Comparison of ENCODE assay signal across 29 cellular contexts in the genomic region with DNA sequence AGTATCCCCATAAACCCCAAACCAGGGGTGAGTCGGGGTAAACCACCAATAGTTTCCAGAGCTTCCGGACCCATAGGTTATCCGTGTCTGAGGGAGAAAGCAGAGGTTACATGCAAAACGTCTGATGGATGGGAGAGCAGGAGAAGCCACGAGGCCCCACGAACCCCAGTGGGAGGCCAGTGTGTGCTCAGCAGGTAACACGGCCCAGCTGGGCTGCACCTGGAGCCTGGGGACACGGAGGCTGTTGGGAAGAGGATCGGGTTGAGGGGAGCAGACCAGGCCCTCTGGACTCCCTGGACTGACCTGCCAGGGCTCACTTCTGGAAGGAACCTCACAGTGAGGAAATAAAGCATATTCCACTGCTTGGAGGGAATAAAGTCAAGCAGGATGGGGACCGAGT.
"Had no signal": no experiment of that assay in that cellular context is flagged by ENCODE, and none has a peak within 500 bp of the region (broad histone marks: within the 10 kb centered on the region; RNA-seq: fewer than 3 reads in every experiment).

No MANE protein-coding gene starts in this region.

- H3K79me2 ChIP-seq: hepatocyte had no signal

- H3K27ac Mint-ChIP-seq: activated naive CD4-positive, alpha-beta T cell treated with anti-CD3 and anti-CD28 coated beads for 36 hours; neural progenitor cell; T-helper 1 cell treated with Interleukin-12 subunit alpha and Interleukin-12 subunit beta and Interleukin-4 antibody, amounts not matched to agents 30 μg/mL and 1 μg/mL, for 36 hours had no signal

- FAIRE-seq: endothelial cell of umbilical vein, pancreas had no signal

- H3K9me3 ChIP-seq: body of pancreas, pancreas, psoas muscle, right atrium auricular region, vagina had no signal

- ATAC-seq: body of pancreas; esophagus mucosa; left lobe of liver; naive thymus-derived CD8-positive, alpha-beta T cell; pancreas; psoas muscle; stimulated activated naive CD8-positive, alpha-beta T cell treated with anti-CD3 and anti-CD28 coated beads, Interleukin-15, amount 100 ng/mL, for 72 hours had no signal

- H3K9me3 Mint-ChIP-seq: activated naive CD4-positive, alpha-beta T cell treated with anti-CD3 and anti-CD28 coated beads for 36 hours; immature natural killer cell; naive thymus-derived CD8-positive, alpha-beta T cell; neural progenitor cell had no signal

- H3K4me2 ChIP-seq: hepatocyte, neural progenitor cell had no signal

- H3K4me1 ChIP-seq: body of pancreas, neural progenitor cell, pancreas, vagina had no signal

- H3K4me3 ChIP-seq: body of pancreas, hepatocyte, lung, neural progenitor cell, pancreas, psoas muscle, right atrium auricular region, vagina had no signal

- H3K4me1 Mint-ChIP-seq: immature natural killer cell; naive thymus-derived CD8-positive, alpha-beta T cell had no signal

- H3K27me3 Mint-ChIP-seq: naive thymus-derived CD8-positive, alpha-beta T cell; stimulated activated naive CD8-positive, alpha-beta T cell treated with anti-CD3 and anti-CD28 coated beads, Interleukin-15, amount 100 ng/mL, for 72 hours had no signal

- H3K27ac ChIP-seq: body of pancreas, hepatocyte, neural progenitor cell, pancreas, psoas muscle, right atrium auricular region, vagina had no signal

- H3K4me3 Mint-ChIP-seq: activated naive CD4-positive, alpha-beta T cell treated with anti-CD3 and anti-CD28 coated beads for 36 hours; immature natural killer cell; neural progenitor cell; stimulated activated naive CD8-positive, alpha-beta T cell treated with anti-CD3 and anti-CD28 coated beads, Interleukin-15, amount 100 ng/mL, for 72 hours; T-helper 1 cell treated with Interleukin-12 subunit alpha and Interleukin-12 subunit beta and Interleukin-4 antibody, amounts not matched to agents 30 μg/mL and 1 μg/mL, for 36 hours had no signal

- H3K27me3 ChIP-seq: body of pancreas, hepatocyte, neural progenitor cell, pancreas, right atrium auricular region, vagina had no signal

- DNase-seq: activated CD4-positive, alpha-beta T cell treated with anti-CD3 and anti-CD28 coated beads for 4 hours; activated CD4-positive, alpha-beta T cell treated with anti-CD3 and anti-CD28 coated beads, Interleukin-2, amount 50 U/mL, for 48 hours; activated CD4-positive, CD25-positive, alpha-beta regulatory T cell; activated effector memory CD4-positive, alpha-beta T cell treated with Interleukin-2 at 50 U/mL for 16 hours; activated naive CD4-positive, alpha-beta T cell treated with anti-CD3 and anti-CD28 coated beads for 36 hours; activated T-cell treated with anti-CD3 and anti-CD28 coated beads, Interleukin-2, amount 50 U/mL, for 48 hours; body of pancreas; dermis blood vessel endothelial cell; effector memory CD4-positive, alpha-beta T cell; foreskin melanocyte; glutamatergic neuron; immature natural killer cell; naive thymus-derived CD8-positive, alpha-beta T cell; pancreas; psoas muscle; stimulated activated CD4-positive, alpha-beta T cell treated with anti-CD3 and anti-CD28 coated beads, Interleukin-12 subunit alpha, Interleukin-12 subunit beta, amount 100 ng/mL, for 4 hours; stimulated activated CD4-positive, alpha-beta T cell treated with anti-CD3 and anti-CD28 coated beads, Interleukin-4, amount 100 ng/mL, for 4 hours; stimulated activated naive CD8-positive, alpha-beta T cell treated with anti-CD3 and anti-CD28 coated beads, Interleukin-15, amount 100 ng/mL, for 72 hours; T1000; trophoblast cell had no signal

- H3K36me3 ChIP-seq: neural progenitor cell had no signal

- H2AFZ ChIP-seq: hepatocyte, neural progenitor cell had no signal

- H3K9ac ChIP-seq: neural progenitor cell had no signal
